In genomic region chrX:136204571-136204970, GRCh38 we compare ENCODE assay signal across 10 cellular contexts. TPM values are rescaled to one million over a fixed set of nuclear protein-coding genes. Genes with fewer than 3 reads are reported as not detected.
DNase-seq lines count a peak whose midpoint lies in the region; ATAC-seq and TF ChIP-seq lines count a peak whose summit lies in the region.
"Had no signal": no experiment of that assay in that cellular context is flagged by ENCODE, and none has a peak within 500 bp of the region (broad histone marks: within the 10 kb centered on the region; RNA-seq: fewer than 3 reads in every experiment).

No MANE protein-coding gene starts in this region.

- H3K27ac ChIP-seq in CD8-positive, alpha-beta memory T cell (ENCODE audit: low read depth, low read length), result peak overlapping the region; percentile 16
- H3K27ac ChIP-seq in esophagus squamous epithelium, result peak overlapping the region; percentile 24 to 77 (median 75)
- no peak overlapping the region for H3K27ac ChIP-seq in naive thymus-derived CD4-positive, alpha-beta T cell (ENCODE audit: low read depth, low read length)

- H3K4me3 Mint-ChIP-seq in CD8-positive, alpha-beta memory T cell, result peak overlapping the region in 6 of 7 donors; percentile 17 to 66 (median 44)
- peak overlapping the region in 5 of 10 donors; percentile 11 to 48 (median 42) for H3K4me3 Mint-ChIP-seq in naive thymus-derived CD4-positive, alpha-beta T cell
- H3K4me3 Mint-ChIP-seq in progenitor cell of endocrine pancreas (ENCODE audit: low read depth), result no peak overlapping the region
- H3K4me3 Mint-ChIP-seq: nephron had no signal

- no peak overlapping the region for H3K4me3 ChIP-seq in CD8-positive, alpha-beta memory T cell (ENCODE audit: low read length)
- H3K4me3 ChIP-seq in esophagus squamous epithelium, result peak overlapping the region in 2 of 4 donors; percentile 15 to 18
- H3K4me3 ChIP-seq in naive thymus-derived CD4-positive, alpha-beta T cell (ENCODE audit: low read length), result no peak overlapping the region

- intact Hi-C loops in esophagus squamous epithelium (cut with DNase I), result no loop called here
- intact Hi-C loops in naive thymus-derived CD4-positive, alpha-beta T cell (cut with micrococcal nuclease), result loop anchor here (5.0 to 10.0 kb wide), 2 partner anchors 42 to 60 kb away; partner anchors contain the start of gene FHL1 (in 1 of the 2)

- POLR2A ChIA-PET in CD8-positive, alpha-beta memory T cell (lab: Charles Lee), result no interaction called here
- POLR2A ChIA-PET in naive thymus-derived CD4-positive, alpha-beta T cell (lab: Charles Lee), result no interaction called here

- peaks cover 0 to 9% (median 3%) of the 10 kb centered on the region in 3 donors for H3K36me3 Mint-ChIP-seq in CD8-positive, alpha-beta memory T cell
- peaks cover 0 to 6% (median 0%) of the 10 kb centered on the region in 5 donors for H3K36me3 Mint-ChIP-seq in naive thymus-derived CD4-positive, alpha-beta T cell
- peaks cover 2% of the 10 kb centered on the region for H3K36me3 Mint-ChIP-seq in progenitor cell of endocrine pancreas (ENCODE audit: insufficient read depth)

- TF ChIP-seq CTCF in esophagus squamous epithelium (IDR thresholded peaks at IDR 0.05), result no peak
- TF ChIP-seq CTCF in progenitor cell of endocrine pancreas (IDR thresholded peaks at IDR 0.05; ENCODE audit: unreplicated experiment), result no peak

- H3K27me3 Mint-ChIP-seq in CD8-positive, alpha-beta memory T cell, result no peaks in the 10 kb centered on the region
- no peaks in the 10 kb centered on the region for H3K27me3 Mint-ChIP-seq in naive thymus-derived CD4-positive, alpha-beta T cell
- no peaks in the 10 kb centered on the region for H3K27me3 Mint-ChIP-seq in progenitor cell of endocrine pancreas

- no peaks in the 10 kb centered on the region for H3K27me3 ChIP-seq in CD8-positive, alpha-beta memory T cell (ENCODE audit: insufficient read depth, low read length, poor library complexity, severe bottlenecking)
- no peaks in the 10 kb centered on the region for H3K27me3 ChIP-seq in esophagus squamous epithelium
- no peaks in the 10 kb centered on the region for H3K27me3 ChIP-seq in naive thymus-derived CD4-positive, alpha-beta T cell (ENCODE audit: control insufficient read depth in 2 of 2, insufficient read depth in 2 of 2, low read length in 2 of 2)

- WGBS in esophagus squamous epithelium, 2 donors, result 13 to 25% methylated on average over 1 of the region's 2 CpGs

- no peaks in the 10 kb centered on the region for H3K36me3 ChIP-seq in CD8-positive, alpha-beta memory T cell (ENCODE audit: insufficient read depth, low read length)
- peaks cover 0 to 16% (median 0%) of the 10 kb centered on the region in 3 donors for H3K36me3 ChIP-seq in esophagus squamous epithelium
- H3K36me3 ChIP-seq in naive thymus-derived CD4-positive, alpha-beta T cell (ENCODE audit: control insufficient read depth in 2 of 3, insufficient read depth in 3 of 3, low read length in 3 of 3), result peaks cover 0 to 12% (median 0%) of the 10 kb centered on the region in 3 experiments

- peak in 1 of 5 donors; percentile 37 for DNase-seq in CD8-positive, alpha-beta memory T cell
- DNase-seq in RPMI7951 (ENCODE audit: low read depth), result peak; percentile 71
- DNase-seq in esophagus squamous epithelium (lab: John Stamatoyannopoulos, UW), result no peak
- DNase-seq in naive thymus-derived CD4-positive, alpha-beta T cell, result peak in 2 of 9 donors; percentile 23 to 26
- DNase-seq in NCI-H1092 (lab: John Stamatoyannopoulos, UW), result no peak
- no peak for DNase-seq in NCI-H1436 treated with DMSO at 0.1 percent for 48 hours (lab: John Stamatoyannopoulos, UW)
- no peak for DNase-seq in progenitor cell of endocrine pancreas (ENCODE audit: low spot score, unreplicated experiment)
- DNase-seq in RKO (ENCODE audit: low spot score), result no peak
- DNase-seq: NCI-H774 had no signal

- H3K9me3 ChIP-seq in CD8-positive, alpha-beta memory T cell (ENCODE audit: low read length), result no peaks in the 10 kb centered on the region
- no peaks in the 10 kb centered on the region for H3K9me3 ChIP-seq in esophagus squamous epithelium
- H3K9me3 ChIP-seq in naive thymus-derived CD4-positive, alpha-beta T cell (ENCODE audit: control insufficient read depth in 2 of 3, low read length in 3 of 3), result no peaks in the 10 kb centered on the region

- TF ChIP-seq POLR2A in esophagus squamous epithelium (IDR thresholded peaks at IDR 0.05), result no peak

- peaks cover 29 to 39% (median 30%) of the 10 kb centered on the region in 3 donors for H3K4me1 Mint-ChIP-seq in CD8-positive, alpha-beta memory T cell
- H3K4me1 Mint-ChIP-seq in naive thymus-derived CD4-positive, alpha-beta T cell, result peaks cover 10 to 40% (median 27%) of the 10 kb centered on the region in 7 donors
- H3K4me1 Mint-ChIP-seq in progenitor cell of endocrine pancreas (ENCODE audit: low read depth), result peaks cover 6% of the 10 kb centered on the region

- peak overlapping the region; percentile 51 to 96 (median 84) for H3K27ac Mint-ChIP-seq in CD8-positive, alpha-beta memory T cell
- H3K27ac Mint-ChIP-seq in naive thymus-derived CD4-positive, alpha-beta T cell, result peak overlapping the region in 8 of 9 donors; percentile 51 to 82 (median 70)
- H3K27ac Mint-ChIP-seq in progenitor cell of endocrine pancreas, result no peak overlapping the region
- H3K27ac Mint-ChIP-seq: nephron had no signal

- no peaks in the 10 kb centered on the region for H3K9me3 Mint-ChIP-seq in CD8-positive, alpha-beta memory T cell
- H3K9me3 Mint-ChIP-seq in naive thymus-derived CD4-positive, alpha-beta T cell, result no peaks in the 10 kb centered on the region
- H3K9me3 Mint-ChIP-seq in progenitor cell of endocrine pancreas (ENCODE audit: low read depth), result peaks cover 11% of the 10 kb centered on the region
- H3K9me3 Mint-ChIP-seq: nephron had no signal

- peaks cover 11% of the 10 kb centered on the region for H3K4me1 ChIP-seq in CD8-positive, alpha-beta memory T cell (ENCODE audit: insufficient read depth, low read length)
- peaks cover 0 to 44% (median 27%) of the 10 kb centered on the region in 3 donors for H3K4me1 ChIP-seq in esophagus squamous epithelium
- H3K4me1 ChIP-seq in naive thymus-derived CD4-positive, alpha-beta T cell (ENCODE audit: control insufficient read depth in 2 of 2, insufficient read depth in 2 of 2, low read length in 2 of 2), result peaks cover 22 to 28% of the 10 kb centered on the region in 2 donors

- CTCF ChIA-PET in CD8-positive, alpha-beta memory T cell (lab: Charles Lee), result interaction anchor here (1.0 kb wide), 1 partner anchor 176 kb away, joined by 3 read pairs; no protein-coding TSS in a partner anchor
- CTCF ChIA-PET in naive thymus-derived CD4-positive, alpha-beta T cell (lab: Charles Lee), result interaction anchor here (1.1 kb wide), 1 partner anchor 176 kb away, joined by 5 read pairs; no protein-coding TSS in a partner anchor

- ATAC-seq in naive thymus-derived CD4-positive, alpha-beta T cell, result peak; percentile 79

RNA-seq across cellular contexts. Expression of gene MAP7D3, which starts 46.6 kb away (rescaled TPM):
- total RNA-seq in CD8-positive, alpha-beta memory T cell, result 10 to 100 TPM; 18.7 to 19.0 TPM
- 6.2 TPM for polyA plus RNA-seq in CD8-positive, alpha-beta memory T cell
- total RNA-seq in RPMI7951 (2014; rRNA removed; shearing (Covaris generic)), result 9.2 and 11.1 TPM in 2 replicates
- total RNA-seq in esophagus squamous epithelium, result 10 to 100 TPM in 1 of 4 donors, 1 to 10 TPM in 3; 1.3 to 11.8 (median 6.4) TPM
- 10 to 100 TPM in 1 of 5 experiments, 1 to 10 TPM in 4; 5.9 to 15.8 (median 7.7) TPM for total RNA-seq in naive thymus-derived CD4-positive, alpha-beta T cell
- 1 to 10 TPM; 4.4 to 5.4 TPM for polyA plus RNA-seq in naive thymus-derived CD4-positive, alpha-beta T cell
- total RNA-seq in progenitor cell of endocrine pancreas, result 5.8 and 5.9 TPM in 2 replicates

RNA-seq across cellular contexts. Expression of gene FHL1, which starts 57.2 kb away (rescaled TPM):
- total RNA-seq in CD8-positive, alpha-beta memory T cell, result 1 to 10 TPM; 7.5 to 8.1 TPM
- 18.5 TPM for polyA plus RNA-seq in CD8-positive, alpha-beta memory T cell
- 55.9 and 69.2 TPM in 2 replicates for total RNA-seq in RPMI7951 (2014; rRNA removed; shearing (Covaris generic))
- 100 to 1,000 TPM in 2 of 4 donors, 10 to 100 TPM in 2; 17.1 to 509 (median 70.4) TPM for total RNA-seq in esophagus squamous epithelium
- total RNA-seq in naive thymus-derived CD4-positive, alpha-beta T cell, result 10 to 100 TPM; 14.9 to 26.4 (median 22.4) TPM
- polyA plus RNA-seq in naive thymus-derived CD4-positive, alpha-beta T cell, result 10 to 100 TPM; 35.4 to 40.0 TPM
- 2.8 and 3.0 TPM in 2 replicates for total RNA-seq in progenitor cell of endocrine pancreas
